In genomic region chr5:124103671-124104070, GRCh38 we compare ENCODE assay signal across 25 cellular contexts.
DNase-seq lines count a peak whose midpoint lies in the region; ATAC-seq and TF ChIP-seq lines count a peak whose summit lies in the region.
"Had no signal": no experiment of that assay in that cellular context is flagged by ENCODE, and none has a peak within 500 bp of the region (broad histone marks: within the 10 kb centered on the region; RNA-seq: fewer than 3 reads in every experiment).

No MANE protein-coding gene starts in this region.

- no peak for ATAC-seq in GM21786 (IDR thresholded peaks at IDR 0.05; ENCODE audit: unreplicated experiment)
- ATAC-seq: activated CD8-positive, alpha-beta T cell treated with anti-CD3 and anti-CD28 coated beads, Interleukin-2, amount 10 ng/mL, durations not matched to agents 7 days and 5 days; activated T-cell treated with anti-CD3 and anti-CD28 coated beads, Interleukin-2, amount 50 U/mL, for 4 hours; GM23338; left lung; naive thymus-derived CD8-positive, alpha-beta T cell had no signal

- no peaks in the 10 kb centered on the region for H3K9me3 Mint-ChIP-seq in MCF 10A (ENCODE audit: unreplicated experiment)
- H3K9me3 Mint-ChIP-seq: activated B cell treated with CpG ODN at 0.5 μM for 24 hours; activated naive CD4-positive, alpha-beta T cell treated with anti-CD3 and anti-CD28 coated beads, Interleukin-2, amount 10 ng/mL, durations not matched to agents 7 days and 5 days; GM23338; mesothelial cell of epicardium had no signal

- POLR2A ChIA-PET in MCF 10A (lab: Yijun Ruan, JAX): interaction anchor here (0.6 to 1.6 kb wide), 7 partner anchors 8 to 1076 kb away, joined by 3 to 6 read pairs (median 3); no protein-coding TSS in a partner anchor

- no TSS peak for BruUV-seq in MCF 10A (replicated peaks; lab: Mats Ljungman, UMichigan)

- no peaks in the 10 kb centered on the region for H3K9me3 ChIP-seq in breast epithelium
- H3K9me3 ChIP-seq: left lung, right atrium auricular region, upper lobe of left lung had no signal

- DNase-seq in MCF 10A (ENCODE audit: unreplicated experiment): peak; percentile 81
- DNase-seq in breast epithelium (ENCODE audit: low spot score in 2 of 2): no peak
- DNase-seq in astrocyte of the cerebellum (ENCODE audit: low read depth): peak; percentile 2
- peak; percentile 41 to 72 for DNase-seq in foreskin fibroblast
- peak; percentile 16 for DNase-seq in stromal cell of bone marrow (ENCODE audit: low read depth)
- DNase-seq in stimulated activated CD4-positive, alpha-beta T cell treated with anti-CD3 and anti-CD28 coated beads, Interleukin-15, amount 100 ng/mL, for 24 hours: no peak
- DNase-seq in activated CD4-positive, alpha-beta T cell treated with anti-CD3 and anti-CD28 coated beads, Interleukin-2, amount 50 U/mL, for 48 hours: no peak
- DNase-seq: activated B cell treated with CpG ODN at 0.5 μM for 24 hours; activated CD8-positive, alpha-beta T cell treated with anti-CD3 and anti-CD28 coated beads, Interleukin-2, amount 10 ng/mL, durations not matched to agents 7 days and 5 days; activated naive CD4-positive, alpha-beta T cell treated with anti-CD3 and anti-CD28 coated beads, Interleukin-2, amount 10 ng/mL, durations not matched to agents 7 days and 5 days; activated T-cell treated with anti-CD3 and anti-CD28 coated beads, Interleukin-2, amount 50 U/mL, for 4 hours; anterior cingulate cortex; DND-41; effector CD4-positive, alpha-beta T cell; glutamatergic neuron; left lung; naive thymus-derived CD8-positive, alpha-beta T cell; NCI-H524; T1000; upper lobe of left lung had no signal

- H3K27me3 Mint-ChIP-seq in MCF 10A (ENCODE audit: insufficient read depth, unreplicated experiment): no peaks in the 10 kb centered on the region
- H3K27me3 Mint-ChIP-seq: activated B cell treated with CpG ODN at 0.5 μM for 24 hours; activated naive CD4-positive, alpha-beta T cell treated with anti-CD3 and anti-CD28 coated beads, Interleukin-2, amount 10 ng/mL, durations not matched to agents 7 days and 5 days; naive thymus-derived CD8-positive, alpha-beta T cell had no signal

- CTCF ChIA-PET in MCF 10A (lab: Yijun Ruan, JAX): interaction anchor here (0.6 to 1.0 kb wide), 4 partner anchors 21 to 645 kb away, joined by 3 to 4 read pairs (median 3); no protein-coding TSS in a partner anchor

- H3K27ac Mint-ChIP-seq in MCF 10A (ENCODE audit: low read depth, unreplicated experiment): peak overlapping the region; percentile 49
- H3K27ac Mint-ChIP-seq: activated B cell treated with CpG ODN at 0.5 μM for 24 hours; activated CD8-positive, alpha-beta T cell treated with anti-CD3 and anti-CD28 coated beads, Interleukin-2, amount 10 ng/mL, durations not matched to agents 7 days and 5 days; activated naive CD4-positive, alpha-beta T cell treated with anti-CD3 and anti-CD28 coated beads, Interleukin-2, amount 10 ng/mL, durations not matched to agents 7 days and 5 days; GM23338; mesothelial cell of epicardium; naive thymus-derived CD8-positive, alpha-beta T cell had no signal

- no peaks in the 10 kb centered on the region for H3K36me3 ChIP-seq in breast epithelium
- H3K36me3 ChIP-seq: left lung, right atrium auricular region, upper lobe of left lung had no signal

- TF ChIP-seq CTCF in MCF 10A (IDR thresholded peaks at IDR 0.05; ENCODE audit: unreplicated experiment) (no peak), breast epithelium (IDR thresholded peaks at IDR 0.05) (no peak), astrocyte of the cerebellum (IDR thresholded peaks at IDR 0.05; ENCODE audit: low read depth, low read length, missing control alignments) (no peak), foreskin fibroblast (IDR thresholded peaks at IDR 0.05; ENCODE audit: low read depth, low read length) (no peak)

- no peaks in the 10 kb centered on the region for H3K36me3 Mint-ChIP-seq in MCF 10A (ENCODE audit: insufficient read depth, unreplicated experiment)
- H3K36me3 Mint-ChIP-seq: activated naive CD4-positive, alpha-beta T cell treated with anti-CD3 and anti-CD28 coated beads, Interleukin-2, amount 10 ng/mL, durations not matched to agents 7 days and 5 days; mesothelial cell of epicardium; naive thymus-derived CD8-positive, alpha-beta T cell had no signal

- no peak for TF ChIP-seq POLR2A in breast epithelium (IDR thresholded peaks at IDR 0.05)

- no peak overlapping the region for H3K4me3 ChIP-seq in breast epithelium
- H3K4me3 ChIP-seq in astrocyte of the cerebellum (ENCODE audit: low read depth, low read length): no peak overlapping the region
- H3K4me3 ChIP-seq in foreskin fibroblast (ENCODE audit: low read depth in 1 of 2, low read length in 2 of 2): no peak overlapping the region
- H3K4me3 ChIP-seq: GM23338, left lung, right atrium auricular region, upper lobe of left lung had no signal

- no peaks in the 10 kb centered on the region for H3K27me3 ChIP-seq in breast epithelium
- H3K27me3 ChIP-seq: left lung, right atrium auricular region, upper lobe of left lung had no signal

- peaks cover 26% of the 10 kb centered on the region for H3K4me1 Mint-ChIP-seq in MCF 10A (ENCODE audit: insufficient read depth, unreplicated experiment)
- H3K4me1 Mint-ChIP-seq: activated B cell treated with CpG ODN at 0.5 μM for 24 hours; activated naive CD4-positive, alpha-beta T cell treated with anti-CD3 and anti-CD28 coated beads, Interleukin-2, amount 10 ng/mL, durations not matched to agents 7 days and 5 days; GM23338; naive thymus-derived CD8-positive, alpha-beta T cell had no signal

- H3K4me1 ChIP-seq in breast epithelium: no peaks in the 10 kb centered on the region
- H3K4me1 ChIP-seq: left lung, right atrium auricular region, upper lobe of left lung had no signal

- no peak overlapping the region for H3K27ac ChIP-seq in breast epithelium
- H3K27ac ChIP-seq: 22Rv1, left lung, right atrium auricular region, upper lobe of left lung had no signal

- in situ Hi-C loops in astrocyte of the cerebellum (cut with HindIII; ENCODE audit: low sequenced_read_pairs): no loop called here

- intact Hi-C loops in MCF 10A (cut with micrococcal nuclease) (loop anchor here (5.0 kb wide), 1 partner anchor 46 kb away; no protein-coding TSS in a partner anchor), breast epithelium (cut with DNase I; ENCODE audit: low total_unique reads) (no loop called here)

- H3K4me3 Mint-ChIP-seq in MCF 10A (ENCODE audit: unreplicated experiment): no peak overlapping the region
- H3K4me3 Mint-ChIP-seq: activated B cell treated with CpG ODN at 0.5 μM for 24 hours; activated CD8-positive, alpha-beta T cell treated with anti-CD3 and anti-CD28 coated beads, Interleukin-2, amount 10 ng/mL, durations not matched to agents 7 days and 5 days; activated naive CD4-positive, alpha-beta T cell treated with anti-CD3 and anti-CD28 coated beads, Interleukin-2, amount 10 ng/mL, durations not matched to agents 7 days and 5 days; activated T-cell treated with anti-CD3 and anti-CD28 coated beads, Interleukin-2, amount 50 U/mL, for 4 hours; GM23338; mesothelial cell of epicardium; naive thymus-derived CD8-positive, alpha-beta T cell had no signal

Comparison
In these comparisons a context has a peak if more than half of its experiments do, and no peak if none do; other contexts are left out.
1. DNase-seq: peak in MCF 10A (single experiment), astrocyte of the cerebellum (single experiment), foreskin fibroblast (2 of 2) and stromal cell of bone marrow (single experiment); none in breast epithelium (0 of 2), stimulated activated CD4-positive, alpha-beta T cell treated with anti-CD3 and anti-CD28 coated beads, Interleukin-15, amount 100 ng/mL, for 24 hours (single experiment) and activated CD4-positive, alpha-beta T cell treated with anti-CD3 and anti-CD28 coated beads, Interleukin-2, amount 50 U/mL, for 48 hours (0 of 2).